Comparison of ENCODE assay signal across 8 cellular contexts in the genomic region with DNA sequence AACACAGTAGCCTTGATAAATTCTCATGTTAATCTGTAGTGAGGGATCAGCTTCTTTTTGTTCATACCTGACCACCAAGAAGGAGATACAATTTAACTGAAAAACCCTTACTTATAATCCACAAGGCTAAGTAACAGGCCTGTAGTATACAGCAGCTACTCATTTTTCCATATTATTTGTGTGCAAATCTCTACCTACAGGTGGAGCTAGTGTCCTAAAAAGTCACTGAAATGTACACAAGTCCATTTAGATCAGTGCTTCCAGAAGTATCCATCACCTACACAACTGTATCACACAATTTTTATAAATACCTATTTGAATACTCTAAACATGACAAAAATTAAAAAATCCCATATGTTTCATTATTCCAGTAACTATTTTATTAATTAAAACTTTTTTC.
A peak's percentile ranks its signal among the peaks of the same experiment; 100 is the strongest.
DNase-seq lines count a peak whose midpoint lies in the region; ATAC-seq, FAIRE-seq and TF ChIP-seq lines count a peak whose summit lies in the region.

No MANE protein-coding gene starts in this region.

- no peak overlapping the region for H2BK15ac ChIP-seq in neuronal stem cell (ENCODE audit: low read length)

- no peak overlapping the region for H2AK5ac ChIP-seq in neuronal stem cell (ENCODE audit: low read depth, low read length)

- peak; percentile 58 for TF ChIP-seq CTCF in bronchial epithelial cell (IDR thresholded peaks at IDR 0.05; ENCODE audit: insufficient read depth, low read length, severe bottlenecking)
- TF ChIP-seq CTCF in osteocyte (IDR thresholded peaks at IDR 0.05): peak; percentile 47

- no peak for ATAC-seq in GM18861 (IDR thresholded peaks at IDR 0.05; ENCODE audit: unreplicated experiment)
- no peak for ATAC-seq in GM19324 (IDR thresholded peaks at IDR 0.05; ENCODE audit: low FRiP score, unreplicated experiment)

- no peaks in the 10 kb centered on the region for H3K9me3 Mint-ChIP-seq in osteocyte (ENCODE audit: unreplicated experiment)

- H3K36me3 ChIP-seq in bronchial epithelial cell (ENCODE audit: control insufficient read depth, insufficient read depth, low read length): no peaks in the 10 kb centered on the region
- H3K36me3 ChIP-seq in neuronal stem cell (replicated peaks in 1 of 2; ENCODE audit: control insufficient read depth in 2 of 2, insufficient read depth in 2 of 2, low read length in 2 of 2): no peaks in the 10 kb centered on the region

- H3K9me3 ChIP-seq in neuronal stem cell (replicated peaks in 1 of 2; ENCODE audit: control insufficient read depth in 2 of 2, insufficient read depth in 1 of 2, low read depth in 1 of 2, low read length in 2 of 2): no peaks in the 10 kb centered on the region

- no peak overlapping the region for H3K23ac ChIP-seq in neuronal stem cell (ENCODE audit: low read depth, low read length, poor library complexity)

- H2BK5ac ChIP-seq in neuronal stem cell (ENCODE audit: low read length): no peak overlapping the region

- H4K8ac ChIP-seq in neuronal stem cell (ENCODE audit: low read depth, low read length): no peak overlapping the region

- H3K4me3 Mint-ChIP-seq in osteocyte (ENCODE audit: unreplicated experiment): no peak overlapping the region

- H3K4me3 ChIP-seq in bronchial epithelial cell (ENCODE audit: low read depth, low read length): no peak overlapping the region
- no peak overlapping the region for H3K4me3 ChIP-seq in neuronal stem cell (ENCODE audit: low read length in 2 of 2)

- no peak overlapping the region for H3K9ac ChIP-seq in neuronal stem cell (ENCODE audit: low read depth, low read length, poor library complexity)

- no peak overlapping the region for H2BK120ac ChIP-seq in neuronal stem cell (ENCODE audit: low read depth, low read length)

- H2AFZ ChIP-seq in neuronal stem cell (ENCODE audit: low read length): no peak overlapping the region

- no peak overlapping the region for H3K14ac ChIP-seq in neuronal stem cell (ENCODE audit: low read length)

- peaks cover 0 to 3% of the 10 kb centered on the region in 2 donors for H3K4me1 ChIP-seq in neuronal stem cell (ENCODE audit: control insufficient read depth in 2 of 2, insufficient read depth in 1 of 2, low read depth in 1 of 2, low read length in 2 of 2)

- H3K27me3 Mint-ChIP-seq in osteocyte (ENCODE audit: unreplicated experiment): no peaks in the 10 kb centered on the region

- FAIRE-seq in bronchial epithelial cell (lab: Jason Lieb, UNC): no peak

- no peak overlapping the region for H3K27ac Mint-ChIP-seq in osteocyte (ENCODE audit: unreplicated experiment)

- DNase-seq in DMS153 (lab: John Stamatoyannopoulos, UW) (peak; percentile 10), DMS153 treated with DMSO at 0.1 percent for 48 hours (lab: John Stamatoyannopoulos, UW; ENCODE audit: unreplicated experiment) (no peak), NCI-H2029 (lab: John Stamatoyannopoulos, UW) (peak; percentile 8), bronchial epithelial cell (ENCODE audit: low read depth) (peak; percentile 79), osteocyte (ENCODE audit: extremely low spot score, unreplicated experiment) (no peak), neuronal stem cell (ENCODE audit: low spot score) (no peak)

- H3K4me1 Mint-ChIP-seq in osteocyte (ENCODE audit: unreplicated experiment): no peaks in the 10 kb centered on the region

- H2BK12ac ChIP-seq in neuronal stem cell (ENCODE audit: low read length): no peak overlapping the region

- H3K4ac ChIP-seq in neuronal stem cell (ENCODE audit: low read length): no peak overlapping the region

- no peak overlapping the region for H3K27ac ChIP-seq in neuronal stem cell (replicated peaks; ENCODE audit: low read length)

- no peaks in the 10 kb centered on the region for H3K27me3 ChIP-seq in bronchial epithelial cell (ENCODE audit: control insufficient read depth, insufficient read depth, low read length)
- H3K27me3 ChIP-seq in neuronal stem cell (ENCODE audit: control insufficient read depth in 3 of 3, insufficient read depth in 3 of 3, low read depth in 1 of 3, low read length in 3 of 3): no peaks in the 10 kb centered on the region

- no peaks in the 10 kb centered on the region for H3K79me1 ChIP-seq in neuronal stem cell (ENCODE audit: low read depth, low read length)

- H4K91ac ChIP-seq in neuronal stem cell (ENCODE audit: low read depth, low read length, poor library complexity): no peak overlapping the region

- H3K18ac ChIP-seq in neuronal stem cell (ENCODE audit: low read length): no peak overlapping the region

- no peak overlapping the region for H3K4me2 ChIP-seq in neuronal stem cell (ENCODE audit: insufficient read depth, low read length, poor library complexity, severe bottlenecking)

- H3K36me3 Mint-ChIP-seq in osteocyte (ENCODE audit: unreplicated experiment): no peaks in the 10 kb centered on the region

Comparison
In these comparisons a context has a peak if more than half of its experiments do, and no peak if none do; other contexts are left out.
1. DNase-seq: peak in DMS153 (single experiment), NCI-H2029 (single experiment) and bronchial epithelial cell (single experiment); none in DMS153 treated with DMSO at 0.1 percent for 48 hours (single experiment), osteocyte (single experiment) and neuronal stem cell (single experiment).